24 cellular contexts compared by ENCODE assay signal in genomic region chr12:99257672-99258071, GRCh38.
"Had no signal": no experiment of that assay in that cellular context is flagged by ENCODE, and none has a peak within 500 bp of the region (broad histone marks: within the 10 kb centered on the region; RNA-seq: fewer than 3 reads in every experiment).

No MANE protein-coding gene starts in this region.

- H3K9me3 Mint-ChIP-seq: activated naive CD4-positive, alpha-beta T cell treated with anti-CD3 and anti-CD28 coated beads, Interleukin-2, amount 50 U/mL, for 24 hours; mesothelial cell of epicardium; T-helper 1 cell treated with Interleukin-12 subunit alpha and Interleukin-12 subunit beta and Interleukin-4 antibody, amounts not matched to agents 30 μg/mL and 1 μg/mL, for 36 hours had no signal

- DNase-seq: activated CD4-positive, alpha-beta memory T cell treated with anti-CD3 and anti-CD28 coated beads for 36 hours; activated CD4-positive, alpha-beta T cell treated with anti-CD3 and anti-CD28 coated beads for 48 hours; activated CD8-positive, alpha-beta memory T cell treated with anti-CD3 and anti-CD28 coated beads, Interleukin-2, amount 50 U/mL, for 48 hours; activated gamma-delta T cell treated with Interleukin-2 at 50 U/mL for 16 hours; activated naive CD8-positive, alpha-beta T cell treated with anti-CD3 and anti-CD28 coated beads, Interleukin-2, amount 50 U/mL, for 24 hours; activated T-cell treated with anti-CD3 and anti-CD28 coated beads, Interleukin-2, amount 50 U/mL, for 24 hours; colonic mucosa; effector memory CD4-positive, alpha-beta T cell; glutamatergic neuron; left cardiac atrium; mammary epithelial cell; naive thymus-derived CD8-positive, alpha-beta T cell; retina; sigmoid colon; SK-N-SH; stimulated activated CD4-positive, alpha-beta T cell treated with anti-CD3 and anti-CD28 coated beads, Interleukin-1b, Interleukin-23, amount 100 ng/mL, for 48 hours; stimulated activated naive CD4-positive, alpha-beta T cell; SW 1271; T1000; WERI-Rb-1 had no signal

- H3K36me3 Mint-ChIP-seq: activated CD4-positive, alpha-beta memory T cell treated with anti-CD3 and anti-CD28 coated beads for 36 hours; activated naive CD4-positive, alpha-beta T cell treated with anti-CD3 and anti-CD28 coated beads, Interleukin-2, amount 50 U/mL, for 24 hours; mesothelial cell of epicardium; naive thymus-derived CD8-positive, alpha-beta T cell had no signal

- H3K4me1 Mint-ChIP-seq: activated naive CD4-positive, alpha-beta T cell treated with anti-CD3 and anti-CD28 coated beads, Interleukin-2, amount 50 U/mL, for 24 hours; activated naive CD8-positive, alpha-beta T cell treated with anti-CD3 and anti-CD28 coated beads, Interleukin-2, amount 50 U/mL, for 24 hours; central memory CD8-positive, alpha-beta T cell; naive thymus-derived CD8-positive, alpha-beta T cell had no signal

- H3K27ac Mint-ChIP-seq: activated CD4-positive, alpha-beta memory T cell treated with anti-CD3 and anti-CD28 coated beads for 36 hours; activated naive CD4-positive, alpha-beta T cell treated with anti-CD3 and anti-CD28 coated beads, Interleukin-2, amount 50 U/mL, for 24 hours; activated naive CD8-positive, alpha-beta T cell treated with anti-CD3 and anti-CD28 coated beads, Interleukin-2, amount 50 U/mL, for 24 hours; activated T-cell treated with anti-CD3 and anti-CD28 coated beads, Interleukin-2, amount 50 U/mL, for 24 hours; mesothelial cell of epicardium; naive thymus-derived CD8-positive, alpha-beta T cell; T-helper 1 cell treated with Interleukin-12 subunit alpha and Interleukin-12 subunit beta and Interleukin-4 antibody, amounts not matched to agents 30 μg/mL and 1 μg/mL, for 36 hours had no signal

- H3K4me3 Mint-ChIP-seq: activated CD4-positive, alpha-beta memory T cell treated with anti-CD3 and anti-CD28 coated beads for 36 hours; activated naive CD4-positive, alpha-beta T cell treated with anti-CD3 and anti-CD28 coated beads, Interleukin-2, amount 50 U/mL, for 24 hours; activated naive CD8-positive, alpha-beta T cell treated with anti-CD3 and anti-CD28 coated beads, Interleukin-2, amount 50 U/mL, for 24 hours; activated T-cell treated with anti-CD3 and anti-CD28 coated beads, Interleukin-2, amount 50 U/mL, for 24 hours; central memory CD8-positive, alpha-beta T cell; mesothelial cell of epicardium; naive thymus-derived CD8-positive, alpha-beta T cell; T-helper 1 cell treated with Interleukin-12 subunit alpha and Interleukin-12 subunit beta and Interleukin-4 antibody, amounts not matched to agents 30 μg/mL and 1 μg/mL, for 36 hours had no signal

- H3K27me3 Mint-ChIP-seq: activated CD4-positive, alpha-beta memory T cell treated with anti-CD3 and anti-CD28 coated beads for 36 hours; activated naive CD4-positive, alpha-beta T cell treated with anti-CD3 and anti-CD28 coated beads, Interleukin-2, amount 50 U/mL, for 24 hours; activated naive CD8-positive, alpha-beta T cell treated with anti-CD3 and anti-CD28 coated beads, Interleukin-2, amount 50 U/mL, for 24 hours; activated T-cell treated with anti-CD3 and anti-CD28 coated beads, Interleukin-2, amount 50 U/mL, for 24 hours; central memory CD8-positive, alpha-beta T cell; naive thymus-derived CD8-positive, alpha-beta T cell had no signal
